Comparison of ENCODE assay signal across 23 cellular contexts in the genomic region with DNA sequence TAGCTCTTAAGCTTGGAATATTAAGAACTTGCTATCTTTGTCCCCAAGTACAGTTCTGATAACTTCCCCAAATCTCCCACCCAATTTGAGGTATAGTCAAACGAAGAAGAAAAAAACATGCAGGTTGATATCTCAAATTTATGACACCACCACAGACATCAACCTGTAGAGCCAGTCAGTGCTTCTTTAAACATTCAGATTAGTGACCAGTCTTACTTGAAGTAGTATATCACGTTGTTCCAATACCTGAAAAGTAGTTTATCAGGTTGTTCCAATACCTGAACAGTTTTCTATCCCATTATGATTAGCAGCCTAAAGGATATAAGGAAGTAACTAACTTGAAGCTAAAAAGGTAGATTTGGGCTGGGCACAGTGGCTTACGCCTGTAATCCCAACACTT.
A peak's percentile ranks its signal among the peaks of the same experiment; 100 is the strongest.
DNase-seq lines count a peak whose midpoint lies in the region; ATAC-seq, FAIRE-seq and TF ChIP-seq lines count a peak whose summit lies in the region.
"Had no signal": no experiment of that assay in that cellular context is flagged by ENCODE, and none has a peak within 500 bp of the region (broad histone marks: within the 10 kb centered on the region; RNA-seq: fewer than 3 reads in every experiment).

No MANE protein-coding gene starts in this region.

- H4K20me1 ChIP-seq in OCI-LY7 (ENCODE audit: insufficient read depth, low read length): no peaks in the 10 kb centered on the region
- H4K20me1 ChIP-seq: BLaER1 treated with 17β-estradiol and CSF1 and Interleukin-3, amounts not matched to agents 10 nM and 100 nM had no signal

- no peaks in the 10 kb centered on the region for H3K79me2 ChIP-seq in OCI-LY7 (ENCODE audit: insufficient read depth, low read depth, low read length)

- H3K4me2 ChIP-seq in OCI-LY7 (ENCODE audit: low read length): no peak overlapping the region
- H3K4me2 ChIP-seq: BLaER1 treated with 17β-estradiol and CSF1 and Interleukin-3, amounts not matched to agents 10 nM and 100 nM; GM23338 had no signal

- ATAC-seq in right lobe of liver (peak in 1 of 4 donors; percentile 2), HG02623 (IDR thresholded peaks at IDR 0.05; ENCODE audit: unreplicated experiment) (no peak)
- ATAC-seq: A549, GM12878, GM23338 had no signal

- WGBS in right lobe of liver (ENCODE audit: insufficient coverage, low coverage, low lambda C conversion rate, missing lambda C conversion rate): 66% methylated on average over 3 of the region's 3 CpGs

- BruUV-seq in OCI-LY7 (replicated peaks; lab: Mats Ljungman, UMichigan): no TSS peak

- peaks cover 5% of the 10 kb centered on the region; the same call in 1 of the 2 replicates for H3K9me3 ChIP-seq in OCI-LY7 (ENCODE audit: low read length)
- H3K9me3 ChIP-seq in right lobe of liver: no peaks in the 10 kb centered on the region
- H3K9me3 ChIP-seq: A549; BE2C; BLaER1 treated with 17β-estradiol and CSF1 and Interleukin-3, amounts not matched to agents 10 nM and 100 nM had no signal

- POLR2A ChIA-PET in OCI-LY7 (lab: Charles Lee): interaction anchor here (0.6 to 1.3 kb wide), 6 partner anchors 8 to 912 kb away, joined by 3 to 4 read pairs (median 4); no protein-coding TSS in a partner anchor

- H3K27ac ChIP-seq in OCI-LY7 (ENCODE audit: low read depth, low read length, poor library complexity, severe bottlenecking) (no peak overlapping the region), right lobe of liver (peak overlapping the region; percentile 86 to 97 (median 97))
- H3K27ac ChIP-seq: A549; BLaER1 treated with 17β-estradiol and CSF1 and Interleukin-3, amounts not matched to agents 10 nM and 100 nM had no signal

- peak overlapping the region; percentile 56 for H2AFZ ChIP-seq in OCI-LY7 (ENCODE audit: low read length)
- H2AFZ ChIP-seq: GM23338 had no signal

- CTCF ChIA-PET in OCI-LY7 (lab: Charles Lee; ENCODE audit: unreplicated experiment): no interaction called here

- H3K27me3 ChIP-seq in bronchial epithelial cell (ENCODE audit: control insufficient read depth, insufficient read depth, low read length): no peaks in the 10 kb centered on the region
- H3K27me3 ChIP-seq in right lobe of liver: no peaks in the 10 kb centered on the region
- H3K27me3 ChIP-seq: BE2C; BLaER1 treated with 17β-estradiol and CSF1 and Interleukin-3, amounts not matched to agents 10 nM and 100 nM had no signal

- H3K4me1 ChIP-seq in OCI-LY7 (ENCODE audit: insufficient read depth, low read length, poor library complexity, severe bottlenecking): peaks cover 39% of the 10 kb centered on the region
- peaks cover 0 to 29% (median 5%) of the 10 kb centered on the region in 4 donors for H3K4me1 ChIP-seq in right lobe of liver
- H3K4me1 ChIP-seq: BE2C; BLaER1 treated with 17β-estradiol and CSF1 and Interleukin-3, amounts not matched to agents 10 nM and 100 nM had no signal

- TF ChIP-seq POLR2A in right lobe of liver (IDR thresholded peaks at IDR 0.05): no peak

- TF ChIP-seq CTCF in OCI-LY7 (conservative IDR thresholded peaks at IDR 0.05; ENCODE audit: low read length) (no peak), bronchial epithelial cell (IDR thresholded peaks at IDR 0.05; ENCODE audit: insufficient read depth, low read length, severe bottlenecking) (no peak), right lobe of liver (IDR thresholded peaks at IDR 0.05) (no peak)

- FAIRE-seq in GM18507 (lab: Jason Lieb, UNC) (peak; percentile 15), bronchial epithelial cell (lab: Jason Lieb, UNC) (peak; percentile 7)
- FAIRE-seq: A549, D721Med had no signal

- intact Hi-C loops in OCI-LY7 (cut with micrococcal nuclease; ENCODE audit: unreplicated experiment) (no loop called here), right lobe of liver (cut with DNase I) (no loop called here)

- no peaks in the 10 kb centered on the region for H3K9me2 ChIP-seq in OCI-LY7 (ENCODE audit: insufficient read depth, low read length)

- DNase-seq in GM18507 (ENCODE audit: extremely low spot score, insufficient read length, low read depth) (no peak), OCI-LY7 (ENCODE audit: low spot score) (no peak), bronchial epithelial cell (ENCODE audit: low read depth) (no peak), right lobe of liver (no peak), HCEC 1CT (no peak), activated gamma-delta T cell (lab: John Stamatoyannopoulos, UW) (no peak)
- DNase-seq: 8988T; ACHN; AML-193; BE2C; CD4-positive, alpha-beta T cell; CD8-positive, alpha-beta memory T cell; DMS 273 treated with DMSO at 0.1 percent for 48 hours; DMS79; EL; GDM1; H9 had no signal

- H3K36me3 ChIP-seq in OCI-LY7 (ENCODE audit: insufficient read depth, low read length) (no peaks in the 10 kb centered on the region), bronchial epithelial cell (ENCODE audit: control insufficient read depth, insufficient read depth, low read length) (no peaks in the 10 kb centered on the region), right lobe of liver (no peaks in the 10 kb centered on the region)
- H3K36me3 ChIP-seq: BE2C; BLaER1 treated with 17β-estradiol and CSF1 and Interleukin-3, amounts not matched to agents 10 nM and 100 nM had no signal

- H3K4me3 ChIP-seq in OCI-LY7 (ENCODE audit: low read depth, low read length, poor library complexity, severe bottlenecking) (no peak overlapping the region), bronchial epithelial cell (ENCODE audit: low read depth, low read length) (no peak overlapping the region), right lobe of liver (no peak overlapping the region)
- H3K4me3 ChIP-seq: A549; BLaER1 treated with 17β-estradiol and CSF1 and Interleukin-3, amounts not matched to agents 10 nM and 100 nM; GM12878; GM23338 had no signal
